Comparison of ENCODE assay signal across 30 cellular contexts in genomic region chr11:47132490-47132889, GRCh38.
"Had no signal": no experiment of that assay in that cellular context is flagged by ENCODE, and none has a peak within 500 bp of the region (broad histone marks: within the 10 kb centered on the region; RNA-seq: fewer than 3 reads in every experiment).

No MANE protein-coding gene starts in this region.

- DNase-seq: activated CD4-positive, alpha-beta T cell treated with anti-CD3 and anti-CD28 coated beads, Interleukin-2, amount 10 ng/mL, durations not matched to agents 7 days and 5 days; activated CD4-positive, alpha-beta T cell treated with anti-CD3 and anti-CD28 coated beads, Interleukin-2, amount 50 U/mL, for 48 hours; activated CD8-positive, alpha-beta memory T cell treated with anti-CD3 and anti-CD28 coated beads, Interleukin-2, amount 50 U/mL, for 4 hours; activated gamma-delta T cell treated with Interleukin-2 at 50 U/mL for 16 hours; activated naive CD4-positive, alpha-beta T cell treated with anti-CD3 and anti-CD28 coated beads for 36 hours; activated T-cell treated with anti-CD3 and anti-CD28 coated beads for 4 hours; activated T-cell treated with anti-CD3 and anti-CD28 coated beads, Interleukin-2, amount 50 U/mL, for 4 hours; adrenal gland; caudate nucleus; Kasumi-1; KBM-7; MG63; NCI-H1048; NCI-H1105 treated with DMSO at 0.1 percent for 48 hours; NCI-H1436; NCI-H187; NCI-H2029 treated with DMSO at 0.1 percent for 48 hours; NCI-H2107; NCI-H2171; NCI-H510A; NCI-H526; NCI-H748 treated with DMSO at 0.1 percent for 48 hours; NK-92 treated with Interleukin-12 subunit alpha and Interleukin-12 subunit beta, amount 100 ng/mL, for 24 hours; PC-9; SIG-M5; SW 1271; T1000 had no signal

- H3K4me3 ChIP-seq: adrenal gland, MG63, PC-9 had no signal

- H3K36me3 ChIP-seq: adrenal gland, MG63 had no signal

- H3K27ac ChIP-seq: adrenal gland, PC-9, RWPE1 had no signal

- H3K4me1 ChIP-seq: adrenal gland had no signal

- H3K9me3 ChIP-seq: adrenal gland, MG63 had no signal

- H3K27me3 ChIP-seq: adrenal gland, MG63 had no signal

- ATAC-seq: activated naive CD4-positive, alpha-beta T cell treated with anti-CD3 and anti-CD28 coated beads, Interleukin-2, amount 50 U/mL, for 72 hours; activated T-cell treated with anti-CD3 and anti-CD28 coated beads, Interleukin-2, amount 50 U/mL, for 4 hours; Right ventricle myocardium inferior had no signal
